Comparison of ENCODE assay signal across 8 cellular contexts in genomic region chr5:126845470-126846076, GRCh38.
DNase-seq lines count a peak whose midpoint lies in the region; ATAC-seq, FAIRE-seq and TF ChIP-seq lines count a peak whose summit lies in the region.
"Not testable (repeated sequence)": the region's sequence is repeated elsewhere in the genome, so short reads cannot be mapped to it uniquely, and the experiment has no call there.

No MANE protein-coding gene starts in this region.

- H4K20me1 ChIP-seq in DOHH2 (ENCODE audit: control insufficient read depth, insufficient read depth, low read depth, low read length); endothelial cell of umbilical vein (replicated peaks; ENCODE audit: control insufficient read depth, extremely low read depth, insufficient read depth, low read length): not testable (repeated sequence)

- H3K4me3 ChIP-seq in DOHH2 (ENCODE audit: low read length); endothelial cell of umbilical vein (replicated peaks in 1 of 3; ENCODE audit: insufficient read depth in 1 of 3, low read depth in 1 of 3, low read length in 3 of 3): not testable (repeated sequence)

- H2AFZ ChIP-seq in endothelial cell of umbilical vein (ENCODE audit: low read depth, low read length) = peak overlapping the region; percentile 51

- H3K9ac ChIP-seq in endothelial cell of umbilical vein (replicated peaks; ENCODE audit: extremely low read depth, insufficient read depth, low read length) = not testable (repeated sequence)

- POLR2A ChIA-PET in endothelial cell of umbilical vein (lab: Charles Lee) = interaction anchor here (0.6 kb wide), 1 partner anchor 410 kb away, joined by 4 read pairs; no protein-coding TSS in a partner anchor

- H3K27me3 ChIP-seq in DOHH2 (ENCODE audit: control insufficient read depth, low read length); endothelial cell of umbilical vein (ENCODE audit: control insufficient read depth in 2 of 2, insufficient read depth in 2 of 2, low read length in 2 of 2): not testable (repeated sequence)

- intact Hi-C loops in endothelial cell of umbilical vein (cut with micrococcal nuclease) = not testable (repeated sequence)

- TF ChIP-seq CTCF in DOHH2 (IDR thresholded peaks at IDR 0.05; ENCODE audit: low read depth, low read length, poor library complexity, severe bottlenecking); endothelial cell of umbilical vein (IDR thresholded peaks at IDR 0.05; ENCODE audit: extremely low read depth in 1 of 2, insufficient read depth in 1 of 2, low read depth in 1 of 2, low read length in 2 of 2): not testable (repeated sequence)

- peak; percentile 33; the same call in 1 of the 2 replicates for TF ChIP-seq POLR2A in Raji (IDR thresholded peaks at IDR 0.05; ENCODE audit: insufficient read depth, low read depth, low read length)
- TF ChIP-seq POLR2A in endothelial cell of umbilical vein (IDR thresholded peaks at IDR 0.05; ENCODE audit: low read depth, low read length) = not testable (repeated sequence)

- H3K36me3 ChIP-seq in DOHH2 (ENCODE audit: control insufficient read depth, low read length); endothelial cell of umbilical vein (ENCODE audit: control insufficient read depth in 2 of 2, extremely low read depth in 1 of 2, insufficient read depth in 2 of 2, low read length in 2 of 2): not testable (repeated sequence)

- not testable (repeated sequence) for H3K9me3 ChIP-seq in DOHH2 (ENCODE audit: control insufficient read depth, insufficient read depth, low read length); endothelial cell of umbilical vein (replicated peaks; ENCODE audit: control insufficient read depth, insufficient read depth, low read length)

- H3K9me1 ChIP-seq in endothelial cell of umbilical vein (replicated peaks; ENCODE audit: control insufficient read depth, extremely low read depth, insufficient read depth, low read length) = not testable (repeated sequence)

- peak overlapping the region; percentile 17 for H3K4me2 ChIP-seq in DOHH2 (ENCODE audit: low read length)
- not testable (repeated sequence) for H3K4me2 ChIP-seq in endothelial cell of umbilical vein (ENCODE audit: insufficient read depth, low read length)

- not testable (repeated sequence) for H3K9me2 ChIP-seq in DOHH2 (replicated peaks; ENCODE audit: control insufficient read depth, low read length)

- H3K79me2 ChIP-seq in DOHH2 (ENCODE audit: control insufficient read depth, low read length); endothelial cell of umbilical vein (ENCODE audit: control insufficient read depth, insufficient read depth, low read length): not testable (repeated sequence)

- FAIRE-seq in endothelial cell of umbilical vein (lab: Jason Lieb, UNC) = peak; percentile 4

- ATAC-seq in GM21367 (IDR thresholded peaks at IDR 0.05; ENCODE audit: unreplicated experiment) (peak; percentile 86), HG03175 (IDR thresholded peaks at IDR 0.05; ENCODE audit: unreplicated experiment) (peak; percentile 89)

- dilution Hi-C loops in endothelial cell of umbilical vein (cut with MboI; ENCODE audit: extremely low pct_ligation_motif_present, low sequenced_read_pairs) = not testable (repeated sequence)

- DNase-seq in activated T-cell treated with anti-CD3 and anti-CD28 coated beads for 24 hours (ENCODE audit: low read depth) (peak; percentile 46), medulla oblongata (ENCODE audit: extremely low spot score) (peak; percentile 35)
- DNase-seq in endothelial cell of umbilical vein (ENCODE audit: low read depth, low spot score) = not testable (repeated sequence)
- peak; percentile 38 for DNase-seq in stimulated activated CD8-positive, alpha-beta memory T cell treated with anti-CD3 and anti-CD28 coated beads, Interleukin-15, amount 100 ng/mL, for 1 hour (ENCODE audit: low read depth)

- H3K4me1 ChIP-seq in DOHH2 (ENCODE audit: control insufficient read depth, low read length) = not testable (repeated sequence)
- peaks cover 20% of the 10 kb centered on the region for H3K4me1 ChIP-seq in endothelial cell of umbilical vein (ENCODE audit: control insufficient read depth, extremely low read depth, insufficient read depth, low read length)

- not testable (repeated sequence) for H3F3A ChIP-seq in DOHH2 (ENCODE audit: control insufficient read depth, insufficient read depth)

- H3K27ac ChIP-seq in DOHH2 (ENCODE audit: low read depth, low read length); endothelial cell of umbilical vein (ENCODE audit: insufficient read depth, low read depth, low read length): not testable (repeated sequence)

- CTCF ChIA-PET in endothelial cell of umbilical vein (lab: Charles Lee) = interaction anchor here (0.8 to 1.4 kb wide), 2 partner anchors 8 to 185 kb away, joined by 4 read pairs; partner anchors contain the start of gene MARCHF3

- not testable (repeated sequence) for BruUV-seq in endothelial cell of umbilical vein (replicated peaks; lab: Mats Ljungman, UMichigan)
